Comparison of ENCODE assay signal across 9 cellular contexts in the genomic region with DNA sequence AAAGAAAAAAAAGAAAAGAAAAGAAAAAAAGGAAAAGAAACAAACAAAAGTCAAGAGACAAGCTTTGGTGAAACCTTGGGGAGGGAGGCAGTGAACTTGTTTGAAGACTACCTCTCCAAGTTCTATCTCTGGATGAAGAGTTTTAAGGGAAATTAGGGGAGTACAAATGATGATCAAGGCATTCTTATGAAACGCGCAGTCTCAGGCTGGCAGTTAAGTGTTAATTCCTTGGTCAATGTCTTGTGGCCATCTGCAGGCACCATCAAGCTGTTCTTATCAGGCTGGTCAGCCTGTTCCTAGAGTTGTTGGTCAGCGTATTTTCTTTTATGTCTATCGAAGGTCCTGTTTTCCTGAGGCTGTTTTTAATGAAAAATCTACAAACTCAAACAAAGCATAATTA.
"Had no signal": no experiment of that assay in that cellular context is flagged by ENCODE, and none has a peak within 500 bp of the region (broad histone marks: within the 10 kb centered on the region; RNA-seq: fewer than 3 reads in every experiment).

No MANE protein-coding gene starts in this region.

- FAIRE-seq: H1, H54, HTR-8/SVneo had no signal

- H3K9me3 Mint-ChIP-seq: H9 had no signal

- H3K9ac ChIP-seq: KMS-11 had no signal

- H3K4me2 ChIP-seq: KMS-11 had no signal

- DNase-seq: H9, HCEC 1CT, IMR-90, Kasumi-1, KBM-7 had no signal

- H3K27ac ChIP-seq: KMS-11 had no signal

- H3K4me1 Mint-ChIP-seq: H9 had no signal

- H3K4me3 Mint-ChIP-seq: H9 had no signal
